ENCODE assay signal across 1 cellular context in the genomic region with DNA sequence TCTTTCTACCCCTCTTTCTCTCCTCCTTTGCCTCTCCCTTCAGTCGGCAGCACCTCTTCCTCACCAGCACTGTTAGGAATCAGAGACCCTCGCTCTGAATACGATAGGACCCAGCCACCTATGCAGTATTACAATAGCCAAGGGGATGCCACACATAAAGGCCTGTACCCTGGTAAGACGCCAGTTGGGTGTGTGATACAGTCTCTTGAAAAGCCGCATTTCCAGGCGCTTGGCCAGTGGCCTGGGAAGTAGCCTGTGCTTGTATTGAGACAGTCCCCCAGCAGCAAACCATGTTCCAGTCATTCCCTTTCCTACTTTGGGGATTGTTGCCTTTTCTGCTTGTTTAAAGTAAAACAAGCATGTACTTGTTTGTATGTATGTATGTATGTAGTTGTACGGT.
TF ChIP-seq lines count a peak whose summit lies in the region.

No MANE protein-coding gene starts in this region.

TF ChIP-seq in GM23338, 12 proteins besides CTCF, POLR2A, EP300 and RAD21:
- TF ChIP-seq ZNF462 (CRISPR knock-in tag; IDR thresholded peaks at IDR 0.05) (no peak), EZH2 (IDR thresholded peaks at IDR 0.05; ENCODE audit: low read depth, unreplicated experiment) (no peak), JUNB (IDR thresholded peaks at IDR 0.05; ENCODE audit: unreplicated experiment) (no peak), EZH2phosphoT487 (IDR thresholded peaks at IDR 0.05; ENCODE audit: unreplicated experiment) (no peak), STAT1 (IDR thresholded peaks at IDR 0.05; ENCODE audit: unreplicated experiment) (no peak), POLR2AphosphoS5 (IDR thresholded peaks at IDR 0.05; ENCODE audit: low read depth) (no peak)
- TF ChIP-seq, protein P1, sequence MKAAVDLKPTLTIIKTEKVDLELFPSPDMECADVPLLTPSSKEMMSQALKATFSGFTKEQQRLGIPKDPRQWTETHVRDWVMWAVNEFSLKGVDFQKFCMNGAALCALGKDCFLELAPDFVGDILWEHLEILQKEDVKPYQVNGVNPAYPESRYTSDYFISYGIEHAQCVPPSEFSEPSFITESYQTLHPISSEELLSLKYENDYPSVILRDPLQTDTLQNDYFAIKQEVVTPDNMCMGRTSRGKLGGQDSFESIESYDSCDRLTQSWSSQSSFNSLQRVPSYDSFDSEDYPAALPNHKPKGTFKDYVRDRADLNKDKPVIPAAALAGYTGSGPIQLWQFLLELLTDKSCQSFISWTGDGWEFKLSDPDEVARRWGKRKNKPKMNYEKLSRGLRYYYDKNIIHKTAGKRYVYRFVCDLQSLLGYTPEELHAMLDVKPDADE (IDR thresholded peaks at IDR 0.05), result no peak
- TF ChIP-seq, protein P2, sequence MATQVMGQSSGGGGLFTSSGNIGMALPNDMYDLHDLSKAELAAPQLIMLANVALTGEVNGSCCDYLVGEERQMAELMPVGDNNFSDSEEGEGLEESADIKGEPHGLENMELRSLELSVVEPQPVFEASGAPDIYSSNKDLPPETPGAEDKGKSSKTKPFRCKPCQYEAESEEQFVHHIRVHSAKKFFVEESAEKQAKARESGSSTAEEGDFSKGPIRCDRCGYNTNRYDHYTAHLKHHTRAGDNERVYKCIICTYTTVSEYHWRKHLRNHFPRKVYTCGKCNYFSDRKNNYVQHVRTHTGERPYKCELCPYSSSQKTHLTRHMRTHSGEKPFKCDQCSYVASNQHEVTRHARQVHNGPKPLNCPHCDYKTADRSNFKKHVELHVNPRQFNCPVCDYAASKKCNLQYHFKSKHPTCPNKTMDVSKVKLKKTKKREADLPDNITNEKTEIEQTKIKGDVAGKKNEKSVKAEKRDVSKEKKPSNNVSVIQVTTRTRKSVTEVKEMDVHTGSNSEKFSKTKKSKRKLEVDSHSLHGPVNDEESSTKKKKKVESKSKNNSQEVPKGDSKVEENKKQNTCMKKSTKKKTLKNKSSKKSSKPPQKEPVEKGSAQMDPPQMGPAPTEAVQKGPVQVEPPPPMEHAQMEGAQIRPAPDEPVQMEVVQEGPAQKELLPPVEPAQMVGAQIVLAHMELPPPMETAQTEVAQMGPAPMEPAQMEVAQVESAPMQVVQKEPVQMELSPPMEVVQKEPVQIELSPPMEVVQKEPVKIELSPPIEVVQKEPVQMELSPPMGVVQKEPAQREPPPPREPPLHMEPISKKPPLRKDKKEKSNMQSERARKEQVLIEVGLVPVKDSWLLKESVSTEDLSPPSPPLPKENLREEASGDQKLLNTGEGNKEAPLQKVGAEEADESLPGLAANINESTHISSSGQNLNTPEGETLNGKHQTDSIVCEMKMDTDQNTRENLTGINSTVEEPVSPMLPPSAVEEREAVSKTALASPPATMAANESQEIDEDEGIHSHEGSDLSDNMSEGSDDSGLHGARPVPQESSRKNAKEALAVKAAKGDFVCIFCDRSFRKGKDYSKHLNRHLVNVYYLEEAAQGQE (IDR thresholded peaks at IDR 0.05; ENCODE audit: unreplicated experiment), result no peak
TF ChIP-seq in GM23338: peak in this region for 0.
